In the genomic region with DNA sequence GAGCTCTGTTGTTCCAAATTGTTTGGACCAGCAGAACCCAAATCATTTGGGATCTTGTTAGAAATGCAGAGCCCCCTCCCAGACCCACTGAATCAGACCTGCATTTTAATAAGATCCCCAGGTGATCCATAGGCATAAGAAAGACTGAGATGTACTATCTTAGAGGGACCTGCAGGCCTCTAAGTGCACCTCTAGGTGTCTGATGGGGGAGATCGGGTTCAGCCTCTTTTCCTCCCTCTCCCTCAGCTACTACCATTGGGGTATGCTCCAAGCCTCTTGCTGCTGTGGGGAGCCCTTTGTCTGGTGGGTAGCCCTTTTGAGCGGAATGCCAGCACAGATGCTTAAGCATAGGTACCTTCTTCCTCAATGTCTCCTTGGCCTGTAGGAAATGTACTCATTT, we compare ENCODE assay signal across 37 cellular contexts.
"Had no signal": no experiment of that assay in that cellular context is flagged by ENCODE, and none has a peak within 500 bp of the region (broad histone marks: within the 10 kb centered on the region; RNA-seq: fewer than 3 reads in every experiment).

No MANE protein-coding gene starts in this region.

- H3K4me3 ChIP-seq: ascending aorta, cardiac muscle cell had no signal

- H3K9me3 ChIP-seq: ascending aorta had no signal

- H3K4me1 ChIP-seq: ascending aorta had no signal

- H3K27me3 Mint-ChIP-seq: activated CD4-positive, alpha-beta memory T cell treated with anti-CD3 and anti-CD28 coated beads, Interleukin-2, amount 10 ng/mL, durations not matched to agents 7 days and 5 days; activated CD4-positive, alpha-beta T cell treated with anti-CD3 and anti-CD28 coated beads for 36 hours; activated CD4-positive, alpha-beta T cell treated with anti-CD3 and anti-CD28 coated beads, Interleukin-2, amount 10 ng/mL, durations not matched to agents 7 days and 5 days; activated CD8-positive, alpha-beta memory T cell treated with anti-CD3 and anti-CD28 coated beads, Interleukin-2, amount 10 ng/mL, durations not matched to agents 7 days and 5 days; activated naive CD4-positive, alpha-beta T cell treated with anti-CD3 and anti-CD28 coated beads, Interleukin-2, amount 10 ng/mL, durations not matched to agents 7 days and 5 days; activated naive CD4-positive, alpha-beta T cell treated with anti-CD3 and anti-CD28 coated beads, Interleukin-2, amount 50 U/mL, for 24 hours; activated naive CD8-positive, alpha-beta T cell; activated naive CD8-positive, alpha-beta T cell treated with anti-CD3 and anti-CD28 coated beads, Interleukin-2, amount 10 ng/mL, durations not matched to agents 7 days and 5 days; activated naive CD8-positive, alpha-beta T cell treated with anti-CD3 and anti-CD28 coated beads, Interleukin-2, amount 50 U/mL, for 24 hours; central memory CD8-positive, alpha-beta T cell had no signal

- H3K4me1 Mint-ChIP-seq: activated CD4-positive, alpha-beta memory T cell treated with anti-CD3 and anti-CD28 coated beads, Interleukin-2, amount 10 ng/mL, durations not matched to agents 7 days and 5 days; activated CD4-positive, alpha-beta T cell treated with anti-CD3 and anti-CD28 coated beads, Interleukin-2, amount 10 ng/mL, durations not matched to agents 7 days and 5 days; activated CD8-positive, alpha-beta memory T cell treated with anti-CD3 and anti-CD28 coated beads, Interleukin-2, amount 10 ng/mL, durations not matched to agents 7 days and 5 days; activated naive CD4-positive, alpha-beta T cell treated with anti-CD3 and anti-CD28 coated beads, Interleukin-2, amount 10 ng/mL, durations not matched to agents 7 days and 5 days; activated naive CD8-positive, alpha-beta T cell treated with anti-CD3 and anti-CD28 coated beads, Interleukin-2, amount 10 ng/mL, durations not matched to agents 7 days and 5 days; brain; central memory CD8-positive, alpha-beta T cell had no signal

- ATAC-seq: activated CD4-positive, alpha-beta T cell treated with anti-CD3 and anti-CD28 coated beads for 36 hours; activated CD4-positive, CD25-positive, alpha-beta regulatory T cell treated with anti-CD3 and anti-CD28 coated beads, Interleukin-2, amount 50 U/mL, for 24 hours; activated CD8-positive, alpha-beta memory T cell treated with anti-CD3 and anti-CD28 coated beads, Interleukin-2, amount 10 ng/mL, durations not matched to agents 7 days and 5 days; activated CD8-positive, alpha-beta T cell treated with anti-CD3 and anti-CD28 coated beads, Interleukin-2, amount 10 ng/mL, durations not matched to agents 7 days and 5 days; activated naive CD8-positive, alpha-beta T cell treated with anti-CD3 and anti-CD28 coated beads, Interleukin-2, amount 50 U/mL, for 24 hours had no signal

- H3K27ac ChIP-seq: ascending aorta, cardiac muscle cell, VCaP had no signal

- H3K27ac Mint-ChIP-seq: activated CD4-positive, alpha-beta memory T cell treated with anti-CD3 and anti-CD28 coated beads, Interleukin-2, amount 10 ng/mL, durations not matched to agents 7 days and 5 days; activated CD4-positive, alpha-beta T cell treated with anti-CD3 and anti-CD28 coated beads for 36 hours; activated CD4-positive, alpha-beta T cell treated with anti-CD3 and anti-CD28 coated beads, Interleukin-2, amount 10 ng/mL, durations not matched to agents 7 days and 5 days; activated CD8-positive, alpha-beta memory T cell treated with anti-CD3 and anti-CD28 coated beads, Interleukin-2, amount 10 ng/mL, durations not matched to agents 7 days and 5 days; activated CD8-positive, alpha-beta T cell treated with anti-CD3 and anti-CD28 coated beads, Interleukin-2, amount 10 ng/mL, durations not matched to agents 7 days and 5 days; activated naive CD4-positive, alpha-beta T cell treated with anti-CD3 and anti-CD28 coated beads, Interleukin-2, amount 10 ng/mL, durations not matched to agents 7 days and 5 days; activated naive CD4-positive, alpha-beta T cell treated with anti-CD3 and anti-CD28 coated beads, Interleukin-2, amount 50 U/mL, for 24 hours; activated naive CD8-positive, alpha-beta T cell; activated naive CD8-positive, alpha-beta T cell treated with anti-CD3 and anti-CD28 coated beads, Interleukin-2, amount 10 ng/mL, durations not matched to agents 7 days and 5 days; activated naive CD8-positive, alpha-beta T cell treated with anti-CD3 and anti-CD28 coated beads, Interleukin-2, amount 50 U/mL, for 24 hours; activated T-cell treated with anti-CD3 and anti-CD28 coated beads, Interleukin-2, amount 50 U/mL, for 24 hours; activated T-helper 2 cell treated with anti-CD3 and anti-CD28 coated beads, Interferon-gamma antibody, Interleukin-2, Interleukin-4, amounts not matched to agents 10 μg/mL and 5 μg/mL and 100 μg/mL, durations not matched to agents 14 hours and 24 hours and 36 hours; brain; T-helper 1 cell treated with Interleukin-12 subunit alpha and Interleukin-12 subunit beta and Interleukin-4 antibody, amounts not matched to agents 30 μg/mL and 1 μg/mL, for 36 hours; T-helper 2 cell treated with Interferon-gamma antibody and Interleukin-4, amounts not matched to agents 5 μg/mL and 100 μg/mL, for 36 hours had no signal

- H3K36me3 Mint-ChIP-seq: activated CD8-positive, alpha-beta memory T cell treated with anti-CD3 and anti-CD28 coated beads, Interleukin-2, amount 10 ng/mL, durations not matched to agents 7 days and 5 days; activated naive CD4-positive, alpha-beta T cell treated with anti-CD3 and anti-CD28 coated beads, Interleukin-2, amount 10 ng/mL, durations not matched to agents 7 days and 5 days; activated naive CD4-positive, alpha-beta T cell treated with anti-CD3 and anti-CD28 coated beads, Interleukin-2, amount 50 U/mL, for 24 hours; activated naive CD8-positive, alpha-beta T cell; brain had no signal

- H3K36me3 ChIP-seq: ascending aorta, cardiac muscle cell had no signal

- H3K27me3 ChIP-seq: ascending aorta, cardiac muscle cell had no signal

- H3K4me3 Mint-ChIP-seq: activated CD4-positive, alpha-beta memory T cell treated with anti-CD3 and anti-CD28 coated beads, Interleukin-2, amount 10 ng/mL, durations not matched to agents 7 days and 5 days; activated CD4-positive, alpha-beta T cell treated with anti-CD3 and anti-CD28 coated beads for 36 hours; activated CD4-positive, alpha-beta T cell treated with anti-CD3 and anti-CD28 coated beads, Interleukin-2, amount 10 ng/mL, durations not matched to agents 7 days and 5 days; activated CD8-positive, alpha-beta memory T cell treated with anti-CD3 and anti-CD28 coated beads, Interleukin-2, amount 10 ng/mL, durations not matched to agents 7 days and 5 days; activated CD8-positive, alpha-beta T cell treated with anti-CD3 and anti-CD28 coated beads, Interleukin-2, amount 10 ng/mL, durations not matched to agents 7 days and 5 days; activated naive CD4-positive, alpha-beta T cell treated with anti-CD3 and anti-CD28 coated beads, Interleukin-2, amount 10 ng/mL, durations not matched to agents 7 days and 5 days; activated naive CD4-positive, alpha-beta T cell treated with anti-CD3 and anti-CD28 coated beads, Interleukin-2, amount 50 U/mL, for 24 hours; activated naive CD8-positive, alpha-beta T cell; activated naive CD8-positive, alpha-beta T cell treated with anti-CD3 and anti-CD28 coated beads, Interleukin-2, amount 10 ng/mL, durations not matched to agents 7 days and 5 days; activated naive CD8-positive, alpha-beta T cell treated with anti-CD3 and anti-CD28 coated beads, Interleukin-2, amount 50 U/mL, for 24 hours; activated T-cell treated with anti-CD3 and anti-CD28 coated beads, Interleukin-2, amount 50 U/mL, for 24 hours; brain; central memory CD8-positive, alpha-beta T cell; T-helper 1 cell treated with Interleukin-12 subunit alpha and Interleukin-12 subunit beta and Interleukin-4 antibody, amounts not matched to agents 30 μg/mL and 1 μg/mL, for 36 hours; T-helper 2 cell treated with Interferon-gamma antibody and Interleukin-4, amounts not matched to agents 5 μg/mL and 100 μg/mL, for 36 hours had no signal

- H3K9me3 Mint-ChIP-seq: activated CD4-positive, alpha-beta memory T cell treated with anti-CD3 and anti-CD28 coated beads, Interleukin-2, amount 10 ng/mL, durations not matched to agents 7 days and 5 days; activated CD4-positive, alpha-beta T cell treated with anti-CD3 and anti-CD28 coated beads, Interleukin-2, amount 10 ng/mL, durations not matched to agents 7 days and 5 days; activated naive CD4-positive, alpha-beta T cell treated with anti-CD3 and anti-CD28 coated beads, Interleukin-2, amount 10 ng/mL, durations not matched to agents 7 days and 5 days; activated naive CD4-positive, alpha-beta T cell treated with anti-CD3 and anti-CD28 coated beads, Interleukin-2, amount 50 U/mL, for 24 hours; activated naive CD8-positive, alpha-beta T cell treated with anti-CD3 and anti-CD28 coated beads, Interleukin-2, amount 50 U/mL, for 24 hours; activated T-cell treated with anti-CD3 and anti-CD28 coated beads, Interleukin-2, amount 50 U/mL, for 24 hours; activated T-helper 2 cell treated with anti-CD3 and anti-CD28 coated beads, Interferon-gamma antibody, Interleukin-2, Interleukin-4, amounts not matched to agents 10 μg/mL and 5 μg/mL and 100 μg/mL, durations not matched to agents 14 hours and 24 hours and 36 hours; central memory CD8-positive, alpha-beta T cell; T-helper 1 cell treated with Interleukin-12 subunit alpha and Interleukin-12 subunit beta and Interleukin-4 antibody, amounts not matched to agents 30 μg/mL and 1 μg/mL, for 36 hours; T-helper 2 cell treated with Interferon-gamma antibody and Interleukin-4, amounts not matched to agents 5 μg/mL and 100 μg/mL, for 36 hours had no signal

- DNase-seq: activated CD4-positive, alpha-beta memory T cell treated with anti-CD3 and anti-CD28 coated beads, Interleukin-2, amount 10 ng/mL, durations not matched to agents 7 days and 5 days; activated CD4-positive, alpha-beta T cell treated with anti-CD3 and anti-CD28 coated beads for 1 hour; activated CD4-positive, alpha-beta T cell treated with anti-CD3 and anti-CD28 coated beads for 36 hours; activated CD4-positive, alpha-beta T cell treated with anti-CD3 and anti-CD28 coated beads for 48 hours; activated CD4-positive, alpha-beta T cell treated with anti-CD3 and anti-CD28 coated beads, Interleukin-2, amount 10 ng/mL, durations not matched to agents 7 days and 5 days; activated CD4-positive, alpha-beta T cell treated with anti-CD3 and anti-CD28 coated beads, Interleukin-2, amount 50 U/mL, for 48 hours; activated CD4-positive, CD25-positive, alpha-beta regulatory T cell; activated CD8-positive, alpha-beta memory T cell treated with anti-CD3 and anti-CD28 coated beads for 24 hours; activated CD8-positive, alpha-beta memory T cell treated with anti-CD3 and anti-CD28 coated beads, Interleukin-2, amount 10 ng/mL, durations not matched to agents 7 days and 5 days; activated CD8-positive, alpha-beta memory T cell treated with anti-CD3 and anti-CD28 coated beads, Interleukin-2, amount 50 U/mL, for 48 hours; activated CD8-positive, alpha-beta T cell treated with anti-CD3 and anti-CD28 coated beads, Interleukin-2, amount 10 ng/mL, durations not matched to agents 7 days and 5 days; activated effector memory CD4-positive, alpha-beta T cell treated with Interleukin-2 at 50 U/mL for 16 hours; activated gamma-delta T cell; activated naive CD4-positive, alpha-beta T cell treated with anti-CD3 and anti-CD28 coated beads, Interleukin-2, amount 10 ng/mL, durations not matched to agents 7 days and 5 days; activated naive CD4-positive, alpha-beta T cell treated with Interleukin-2 at 50 U/mL for 16 hours; activated naive CD8-positive, alpha-beta T cell treated with anti-CD3 and anti-CD28 coated beads, Interleukin-2, amount 10 ng/mL, durations not matched to agents 7 days and 5 days; activated naive CD8-positive, alpha-beta T cell treated with anti-CD3 and anti-CD28 coated beads, Interleukin-2, amount 50 U/mL, for 24 hours; activated T-cell treated with anti-CD3 and anti-CD28 coated beads, Interleukin-2, amount 50 U/mL, for 24 hours; activated T-cell treated with anti-CD3 and anti-CD28 coated beads, Interleukin-2, amount 50 U/mL, for 48 hours; amygdala; anterior cingulate cortex; caudate nucleus; cerebellar nuclear complex; T-helper 1 cell; T-helper 2 cell; T-helper 9 cell had no signal
